Comparison of ENCODE assay signal across 11 cellular contexts in the genomic region with DNA sequence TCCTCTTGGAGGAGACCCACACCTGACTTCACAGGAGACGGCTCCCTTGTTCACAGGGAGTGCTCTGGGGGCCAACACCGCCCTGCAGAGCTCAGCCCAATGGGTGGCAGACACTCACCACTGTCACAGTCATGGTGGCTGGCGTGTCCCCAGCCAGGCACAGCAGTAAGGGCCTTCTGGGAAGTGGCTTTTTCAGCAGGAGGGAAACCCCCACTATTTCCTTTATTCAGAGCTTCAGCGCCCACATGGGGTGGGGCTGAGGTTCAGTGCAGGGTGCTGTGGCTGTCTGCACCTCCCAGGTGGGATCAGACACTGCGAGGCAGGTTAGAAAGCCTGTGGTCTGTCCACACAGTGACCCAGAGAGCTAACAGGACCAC. TPM values are rescaled to one million over a fixed set of nuclear protein-coding genes. Genes with fewer than 3 reads are reported as not detected.
A peak's percentile ranks its signal among the peaks of the same experiment; 100 is the strongest.
DNase-seq lines count a peak whose midpoint lies in the region; ATAC-seq and TF ChIP-seq lines count a peak whose summit lies in the region.
"Had no signal": no experiment of that assay in that cellular context is flagged by ENCODE, and none has a peak within 500 bp of the region (broad histone marks: within the 10 kb centered on the region; RNA-seq: fewer than 3 reads in every experiment).

No MANE protein-coding gene starts in this region.

- no peak for TF ChIP-seq CTCF in spleen (IDR thresholded peaks at IDR 0.05 in 8 of 11, conservative IDR thresholded peaks at IDR 0.05 in 3 of 11)
- TF ChIP-seq CTCF in glutamatergic neuron (IDR thresholded peaks at IDR 0.05; ENCODE audit: partially characterized antibody, unreplicated experiment): no peak
- TF ChIP-seq CTCF in PC-3 (conservative IDR thresholded peaks at IDR 0.05; ENCODE audit: low read depth, low read length): no peak

- peak overlapping the region; percentile 80 to 90 (median 86) for H3K4me2 ChIP-seq in BLaER1 treated with 17β-estradiol and CSF1 and Interleukin-3, amounts not matched to agents 10 nM and 100 nM
- no peak overlapping the region for H3K4me2 ChIP-seq in PC-3 (ENCODE audit: low read length)

- no peaks in the 10 kb centered on the region for H3K9me3 Mint-ChIP-seq in glutamatergic neuron (ENCODE audit: unreplicated experiment)

- no peaks in the 10 kb centered on the region for H3F3A ChIP-seq in PC-3 (ENCODE audit: low read length, unreplicated experiment)

- H3K27ac Mint-ChIP-seq in glutamatergic neuron (ENCODE audit: unreplicated experiment): no peak overlapping the region

- peaks cover 3% of the 10 kb centered on the region for H3K4me1 Mint-ChIP-seq in glutamatergic neuron (ENCODE audit: low read depth, unreplicated experiment)

- peaks cover 15% of the 10 kb centered on the region for H3K79me2 ChIP-seq in PC-3 (ENCODE audit: low read length)

- WGBS in spleen, 5 donors: 37 to 74% (median 55%) methylated on average over 5 of the region's 5 CpGs

- H3K4me1 ChIP-seq in BLaER1 treated with 17β-estradiol and CSF1 and Interleukin-3, amounts not matched to agents 10 nM and 100 nM: peaks cover 38 to 62% (median 55%) of the 10 kb centered on the region in 10 experiments
- H3K4me1 ChIP-seq in spleen (peaks cover 25 to 81% (median 49%) of the 10 kb centered on the region in 6 donors), PC-3 (ENCODE audit: insufficient read depth, low read length) (peaks cover 9% of the 10 kb centered on the region)

- peaks cover 50 to 70% (median 60%) of the 10 kb centered on the region in 11 experiments for H3K36me3 ChIP-seq in BLaER1 treated with 17β-estradiol and CSF1 and Interleukin-3, amounts not matched to agents 10 nM and 100 nM
- peaks cover 0 to 63% (median 37%) of the 10 kb centered on the region in 6 donors for H3K36me3 ChIP-seq in spleen
- H3K36me3 ChIP-seq in PC-3 (ENCODE audit: low read depth, low read length): no peaks in the 10 kb centered on the region; the same call in 1 of the 2 replicates

- H3K36me3 Mint-ChIP-seq in glutamatergic neuron (ENCODE audit: unreplicated experiment): no peaks in the 10 kb centered on the region

- TF ChIP-seq POLR2A in spleen (IDR thresholded peaks at IDR 0.05): no peak

- no peak overlapping the region for H2AFZ ChIP-seq in PC-3 (ENCODE audit: low read length)

- H3K4me3 ChIP-seq in BLaER1 treated with 17β-estradiol and CSF1 and Interleukin-3, amounts not matched to agents 10 nM and 100 nM: no peak overlapping the region
- H3K4me3 ChIP-seq in spleen: peak overlapping the region in 1 of 8 donors; percentile 41
- no peak overlapping the region for H3K4me3 ChIP-seq in PC-3 (ENCODE audit: low read length)
- H3K4me3 ChIP-seq: K562 had no signal

- CTCF ChIA-PET in PC-3 (lab: Charles Lee): no interaction called here

- POLR2A ChIA-PET in PC-3 (lab: Charles Lee; ENCODE audit: unreplicated experiment): no interaction called here

- no peaks in the 10 kb centered on the region for H3K27me3 ChIP-seq in BLaER1 treated with 17β-estradiol and CSF1 and Interleukin-3, amounts not matched to agents 10 nM and 100 nM
- H3K27me3 ChIP-seq in spleen (replicated peaks in 1 of 7): no peaks in the 10 kb centered on the region
- H3K27me3 ChIP-seq in PC-3 (ENCODE audit: low read length): no peaks in the 10 kb centered on the region

- peaks cover 18 to 60% (median 33%) of the 10 kb centered on the region in 11 experiments; a peak in 21 of 22 replicates for H4K20me1 ChIP-seq in BLaER1 treated with 17β-estradiol and CSF1 and Interleukin-3, amounts not matched to agents 10 nM and 100 nM
- no peaks in the 10 kb centered on the region for H4K20me1 ChIP-seq in PC-3 (ENCODE audit: low read length)

- no TSS peak for BruUV-seq in PC-3 (replicated peaks; lab: Mats Ljungman, UMichigan)

- peak overlapping the region in 10 of 11 experiments; percentile 48 to 75 (median 62); a peak in 17 of 22 replicates for H3K9ac ChIP-seq in BLaER1 treated with 17β-estradiol and CSF1 and Interleukin-3, amounts not matched to agents 10 nM and 100 nM
- no peak overlapping the region for H3K9ac ChIP-seq in PC-3 (ENCODE audit: low read length)

- no peaks in the 10 kb centered on the region for H3K9me2 ChIP-seq in PC-3 (replicated peaks; ENCODE audit: low read length)

- ATAC-seq in HG03439 (IDR thresholded peaks at IDR 0.05; ENCODE audit: unreplicated experiment): peak; percentile 35
- no peak for ATAC-seq in GM19351 (IDR thresholded peaks at IDR 0.05; ENCODE audit: unreplicated experiment)
- ATAC-seq in PC-3: no peak
- ATAC-seq: K562 had no signal

- H3K27me3 Mint-ChIP-seq in glutamatergic neuron (ENCODE audit: unreplicated experiment): peaks cover 8% of the 10 kb centered on the region

- intact Hi-C loops in spleen (cut with DNase I; ENCODE audit: low total_unique reads) (no loop called here), PC-3 (cut with micrococcal nuclease) (no loop called here)

- H3K27ac ChIP-seq in BLaER1 treated with 17β-estradiol and CSF1 and Interleukin-3, amounts not matched to agents 10 nM and 100 nM: peak overlapping the region in 9 of 11 experiments; percentile 41 to 67 (median 58); a peak in 15 of 22 replicates
- H3K27ac ChIP-seq in spleen (peak overlapping the region in 7 of 8 donors; percentile 16 to 87 (median 72)), PC-3 (ENCODE audit: low read length) (no peak overlapping the region)

- DNase-seq in activated CD8-positive, alpha-beta memory T cell treated with anti-CD3 and anti-CD28 coated beads, Interleukin-2, amount 50 U/mL, for 48 hours: peak; percentile 83
- DNase-seq in spleen (peak; percentile 86), glutamatergic neuron (no peak), PC-3 (no peak), foreskin melanocyte (no peak)
- DNase-seq: SW 1271, trophoblast cell had no signal

- no peaks in the 10 kb centered on the region for H3K9me3 ChIP-seq in BLaER1 treated with 17β-estradiol and CSF1 and Interleukin-3, amounts not matched to agents 10 nM and 100 nM (replicated peaks in 1 of 11)
- H3K9me3 ChIP-seq in spleen: no peaks in the 10 kb centered on the region
- no peaks in the 10 kb centered on the region for H3K9me3 ChIP-seq in PC-3 (ENCODE audit: low read length)

- H3K4me3 Mint-ChIP-seq in glutamatergic neuron (ENCODE audit: unreplicated experiment): no peak overlapping the region

RNA-seq across cellular contexts. Expression of gene SNAPC4, which starts 3.6 kb away (rescaled TPM):
- 10 to 100 TPM in 4 of 7 donors, 1 to 10 TPM in 3; 6.4 to 14.5 (median 10.3) TPM for total RNA-seq in spleen
- 10 to 100 TPM in 1 of 3 donors, 1 to 10 TPM in 2; 4.6 to 13.6 (median 9.4) TPM for polyA plus RNA-seq in spleen
- 22.9 TPM for total RNA-seq in glutamatergic neuron (ENCODE audit: unreplicated experiment)
- 7.5 and 7.8 TPM in 2 replicates for total RNA-seq in PC-3 (2014; rRNA removed)

RNA-seq across cellular contexts. Expression of gene ENTR1, which starts 6.9 kb away (rescaled TPM):
- total RNA-seq in spleen: 10 to 100 TPM; 38.5 to 67.4 (median 58.7) TPM
- 10 to 100 TPM; 45.6 to 78.5 (median 70.1) TPM for polyA plus RNA-seq in spleen
- 61.2 TPM for total RNA-seq in glutamatergic neuron (ENCODE audit: unreplicated experiment)
- total RNA-seq in PC-3 (2014; rRNA removed): 32.3 and 38.3 TPM in 2 replicates

RNA-seq across cellular contexts. Expression of gene PMPCA, which starts 6.9 kb away (rescaled TPM):
- total RNA-seq in spleen (10 to 100 TPM; 36.8 to 55.1 (median 46.0) TPM), glutamatergic neuron (ENCODE audit: unreplicated experiment) (69.0 TPM), PC-3 (2014; rRNA removed) (44.3 and 54.9 TPM in 2 replicates)
- polyA plus RNA-seq in spleen: 10 to 100 TPM; 38.6 to 56.2 (median 48.1) TPM

RNA-seq across cellular contexts. Expression of gene CARD9, which starts 30.1 kb away (rescaled TPM):
- total RNA-seq in spleen: 10 to 100 TPM; 11.6 to 25.5 (median 19.5) TPM
- 10 to 100 TPM in 2 of 3 donors, 1 to 10 TPM in 1; 5.7 to 17.3 (median 16.1) TPM for polyA plus RNA-seq in spleen
- 4.1 TPM for total RNA-seq in glutamatergic neuron (ENCODE audit: unreplicated experiment)
- total RNA-seq in PC-3 (2014; rRNA removed): 0.52 and 1.1 TPM in 2 replicates

RNA-seq across cellular contexts. Expression of gene INPP5E, which starts 36.1 kb away (rescaled TPM):
- total RNA-seq in spleen (10 to 100 TPM; 13.1 to 25.3 (median 18.7) TPM), glutamatergic neuron (ENCODE audit: unreplicated experiment) (35.2 TPM), PC-3 (2014; rRNA removed) (10.7 and 12.2 TPM in 2 replicates)
- 10 to 100 TPM in 2 of 3 donors, 1 to 10 TPM in 1; 7.8 to 20.3 (median 15.7) TPM for polyA plus RNA-seq in spleen

Comparison
In these comparisons a context has a peak if more than half of its experiments do, and no peak if none do; other contexts are left out.
1. DNase-seq: peak in activated CD8-positive, alpha-beta memory T cell treated with anti-CD3 and anti-CD28 coated beads, Interleukin-2, amount 50 U/mL, for 48 hours (single experiment) and spleen (single experiment); none in glutamatergic neuron (single experiment), PC-3 (single experiment) and foreskin melanocyte (single experiment).